In the genomic region with DNA sequence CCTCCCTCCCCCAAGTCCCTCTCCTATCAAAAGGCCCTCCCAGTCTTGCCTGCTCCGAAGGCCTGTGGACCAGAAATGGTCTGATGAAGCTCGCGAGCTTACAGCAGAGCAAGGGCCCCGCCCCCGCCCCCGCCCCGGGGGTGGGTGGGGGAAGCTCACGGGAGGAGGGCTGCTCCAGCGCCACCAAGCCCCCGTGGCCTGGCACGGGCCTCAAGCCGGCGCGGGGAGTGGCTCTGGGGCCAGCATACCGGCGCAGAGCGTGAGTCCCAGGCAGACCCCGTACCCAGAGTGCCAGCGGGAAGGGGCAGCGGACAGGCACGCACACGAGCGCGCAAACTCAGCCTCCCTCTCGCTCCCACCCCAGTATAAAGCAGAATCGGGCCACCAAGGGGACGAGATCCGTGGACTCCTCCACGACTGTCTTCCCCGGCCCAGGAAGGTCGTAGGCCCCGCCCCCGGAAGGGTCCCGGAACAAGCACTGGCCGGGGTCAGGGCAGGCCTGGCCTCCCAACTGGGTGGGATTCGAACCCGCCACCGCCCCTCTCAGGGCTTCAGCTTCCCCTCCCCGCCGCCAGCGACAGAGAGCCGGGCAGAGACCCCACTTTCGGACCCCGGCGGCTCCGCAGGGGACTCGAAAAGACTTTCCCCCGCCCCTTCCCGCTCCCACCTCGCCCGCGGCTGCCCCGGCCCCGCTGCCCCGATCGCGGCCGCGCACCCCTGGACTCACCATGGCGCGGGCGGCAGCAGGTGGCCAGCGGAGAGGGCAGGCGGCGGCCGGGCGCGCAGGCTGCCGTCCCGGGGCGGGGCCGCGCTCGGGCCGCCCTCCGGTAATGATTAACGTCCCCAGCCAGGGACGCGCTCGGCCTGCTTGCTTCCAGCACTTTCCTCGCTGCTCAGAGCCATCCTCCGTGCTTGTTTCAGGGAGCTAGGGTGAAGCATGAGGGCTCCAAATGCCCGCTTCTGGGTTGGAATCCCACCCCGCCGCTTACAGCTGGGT, we compare ENCODE assay signal across 1 cellular context.
TF ChIP-seq lines count a peak whose summit lies in the region.

Gene PCBD1 (minus strand): TSS at position 762 of the 997 bp plus-strand sequence. CDS start 32 bp downstream, at position 730.

TF ChIP-seq in HepG2, 621 proteins besides CTCF, POLR2A, EP300 and RAD21 (continued from another document and continues in another):
- peak; percentile 5; the same call in 1 of the 2 replicates for TF ChIP-seq BCL3 (CRISPR knock-in tag; IDR thresholded peaks at IDR 0.05)
- TF ChIP-seq, protein P1, sequence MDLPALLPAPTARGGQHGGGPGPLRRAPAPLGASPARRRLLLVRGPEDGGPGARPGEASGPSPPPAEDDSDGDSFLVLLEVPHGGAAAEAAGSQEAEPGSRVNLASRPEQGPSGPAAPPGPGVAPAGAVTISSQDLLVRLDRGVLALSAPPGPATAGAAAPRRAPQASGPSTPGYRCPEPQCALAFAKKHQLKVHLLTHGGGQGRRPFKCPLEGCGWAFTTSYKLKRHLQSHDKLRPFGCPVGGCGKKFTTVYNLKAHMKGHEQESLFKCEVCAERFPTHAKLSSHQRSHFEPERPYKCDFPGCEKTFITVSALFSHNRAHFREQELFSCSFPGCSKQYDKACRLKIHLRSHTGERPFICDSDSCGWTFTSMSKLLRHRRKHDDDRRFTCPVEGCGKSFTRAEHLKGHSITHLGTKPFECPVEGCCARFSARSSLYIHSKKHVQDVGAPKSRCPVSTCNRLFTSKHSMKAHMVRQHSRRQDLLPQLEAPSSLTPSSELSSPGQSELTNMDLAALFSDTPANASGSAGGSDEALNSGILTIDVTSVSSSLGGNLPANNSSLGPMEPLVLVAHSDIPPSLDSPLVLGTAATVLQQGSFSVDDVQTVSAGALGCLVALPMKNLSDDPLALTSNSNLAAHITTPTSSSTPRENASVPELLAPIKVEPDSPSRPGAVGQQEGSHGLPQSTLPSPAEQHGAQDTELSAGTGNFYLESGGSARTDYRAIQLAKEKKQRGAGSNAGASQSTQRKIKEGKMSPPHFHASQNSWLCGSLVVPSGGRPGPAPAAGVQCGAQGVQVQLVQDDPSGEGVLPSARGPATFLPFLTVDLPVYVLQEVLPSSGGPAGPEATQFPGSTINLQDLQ (CRISPR knock-in tag; IDR thresholded peaks at IDR 0.05), result no peak
- TF ChIP-seq, protein P2, sequence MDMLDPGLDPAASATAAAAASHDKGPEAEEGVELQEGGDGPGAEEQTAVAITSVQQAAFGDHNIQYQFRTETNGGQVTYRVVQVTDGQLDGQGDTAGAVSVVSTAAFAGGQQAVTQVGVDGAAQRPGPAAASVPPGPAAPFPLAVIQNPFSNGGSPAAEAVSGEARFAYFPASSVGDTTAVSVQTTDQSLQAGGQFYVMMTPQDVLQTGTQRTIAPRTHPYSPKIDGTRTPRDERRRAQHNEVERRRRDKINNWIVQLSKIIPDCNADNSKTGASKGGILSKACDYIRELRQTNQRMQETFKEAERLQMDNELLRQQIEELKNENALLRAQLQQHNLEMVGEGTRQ (IDR thresholded peaks at IDR 0.05; ENCODE audit: low read depth, low read length), result no peak
- TF ChIP-seq, protein P2 (CRISPR knock-in tag; IDR thresholded peaks at IDR 0.05; ENCODE audit: borderline replicate concordance), result peak; percentile 35; the same call in 1 of the 2 replicates
- no peak for TF ChIP-seq ZNF484 (CRISPR knock-in tag; IDR thresholded peaks at IDR 0.05; ENCODE audit: borderline replicate concordance, low read depth)
- no peak for TF ChIP-seq ARID3A (IDR thresholded peaks at IDR 0.05; ENCODE audit: low read depth, low read length)
- TF ChIP-seq IRF2 (CRISPR knock-in tag; IDR thresholded peaks at IDR 0.05), result 0 out of 2 replicates have a peak, but pooled peaks have one; percentile 11
- 0 out of 2 replicates have a peak, but pooled peaks have one; percentile 33 for TF ChIP-seq ZSCAN9 (CRISPR knock-in tag; IDR thresholded peaks at IDR 0.05; ENCODE audit: borderline replicate concordance)
- TF ChIP-seq ZFP36L1 (CRISPR knock-in tag; IDR thresholded peaks at IDR 0.05), result no peak
- TF ChIP-seq RELA (CRISPR knock-in tag; IDR thresholded peaks at IDR 0.05), result no peak
- peak; percentile 72 for TF ChIP-seq ZBTB7B (CRISPR knock-in tag; IDR thresholded peaks at IDR 0.05)
- TF ChIP-seq, protein P3, sequence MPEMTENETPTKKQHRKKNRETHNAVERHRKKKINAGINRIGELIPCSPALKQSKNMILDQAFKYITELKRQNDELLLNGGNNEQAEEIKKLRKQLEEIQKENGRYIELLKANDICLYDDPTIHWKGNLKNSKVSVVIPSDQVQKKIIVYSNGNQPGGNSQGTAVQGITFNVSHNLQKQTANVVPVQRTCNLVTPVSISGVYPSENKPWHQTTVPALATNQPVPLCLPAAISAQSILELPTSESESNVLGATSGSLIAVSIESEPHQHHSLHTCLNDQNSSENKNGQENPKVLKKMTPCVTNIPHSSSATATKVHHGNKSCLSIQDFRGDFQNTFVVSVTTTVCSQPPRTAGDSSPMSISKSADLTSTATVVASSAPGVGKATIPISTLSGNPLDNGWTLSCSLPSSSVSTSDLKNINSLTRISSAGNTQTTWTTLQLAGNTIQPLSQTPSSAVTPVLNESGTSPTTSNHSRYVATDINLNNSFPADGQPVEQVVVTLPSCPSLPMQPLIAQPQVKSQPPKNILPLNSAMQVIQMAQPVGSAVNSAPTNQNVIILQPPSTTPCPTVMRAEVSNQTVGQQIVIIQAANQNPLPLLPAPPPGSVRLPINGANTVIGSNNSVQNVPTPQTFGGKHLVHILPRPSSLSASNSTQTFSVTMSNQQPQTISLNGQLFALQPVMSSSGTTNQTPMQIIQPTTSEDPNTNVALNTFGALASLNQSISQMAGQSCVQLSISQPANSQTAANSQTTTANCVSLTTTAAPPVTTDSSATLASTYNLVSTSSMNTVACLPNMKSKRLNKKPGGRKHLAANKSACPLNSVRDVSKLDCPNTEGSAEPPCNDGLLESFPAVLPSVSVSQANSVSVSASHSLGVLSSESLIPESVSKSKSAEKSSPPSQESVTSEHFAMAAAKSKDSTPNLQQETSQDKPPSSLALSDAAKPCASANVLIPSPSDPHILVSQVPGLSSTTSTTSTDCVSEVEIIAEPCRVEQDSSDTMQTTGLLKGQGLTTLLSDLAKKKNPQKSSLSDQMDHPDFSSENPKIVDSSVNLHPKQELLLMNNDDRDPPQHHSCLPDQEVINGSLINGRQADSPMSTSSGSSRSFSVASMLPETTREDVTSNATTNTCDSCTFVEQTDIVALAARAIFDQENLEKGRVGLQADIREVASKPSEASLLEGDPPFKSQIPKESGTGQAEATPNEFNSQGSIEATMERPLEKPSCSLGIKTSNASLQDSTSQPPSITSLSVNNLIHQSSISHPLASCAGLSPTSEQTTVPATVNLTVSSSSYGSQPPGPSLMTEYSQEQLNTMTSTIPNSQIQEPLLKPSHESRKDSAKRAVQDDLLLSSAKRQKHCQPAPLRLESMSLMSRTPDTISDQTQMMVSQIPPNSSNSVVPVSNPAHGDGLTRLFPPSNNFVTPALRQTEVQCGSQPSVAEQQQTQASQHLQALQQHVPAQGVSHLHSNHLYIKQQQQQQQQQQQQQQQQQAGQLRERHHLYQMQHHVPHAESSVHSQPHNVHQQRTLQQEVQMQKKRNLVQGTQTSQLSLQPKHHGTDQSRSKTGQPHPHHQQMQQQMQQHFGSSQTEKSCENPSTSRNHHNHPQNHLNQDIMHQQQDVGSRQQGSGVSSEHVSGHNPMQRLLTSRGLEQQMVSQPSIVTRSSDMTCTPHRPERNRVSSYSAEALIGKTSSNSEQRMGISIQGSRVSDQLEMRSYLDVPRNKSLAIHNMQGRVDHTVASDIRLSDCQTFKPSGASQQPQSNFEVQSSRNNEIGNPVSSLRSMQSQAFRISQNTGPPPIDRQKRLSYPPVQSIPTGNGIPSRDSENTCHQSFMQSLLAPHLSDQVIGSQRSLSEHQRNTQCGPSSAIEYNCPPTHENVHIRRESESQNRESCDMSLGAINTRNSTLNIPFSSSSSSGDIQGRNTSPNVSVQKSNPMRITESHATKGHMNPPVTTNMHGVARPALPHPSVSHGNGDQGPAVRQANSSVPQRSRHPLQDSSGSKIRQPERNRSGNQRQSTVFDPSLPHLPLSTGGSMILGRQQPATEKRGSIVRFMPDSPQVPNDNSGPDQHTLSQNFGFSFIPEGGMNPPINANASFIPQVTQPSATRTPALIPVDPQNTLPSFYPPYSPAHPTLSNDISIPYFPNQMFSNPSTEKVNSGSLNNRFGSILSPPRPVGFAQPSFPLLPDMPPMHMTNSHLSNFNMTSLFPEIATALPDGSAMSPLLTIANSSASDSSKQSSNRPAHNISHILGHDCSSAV (CRISPR knock-in tag; IDR thresholded peaks at IDR 0.05; ENCODE audit: borderline replicate concordance), result no peak
- TF ChIP-seq SRSF1 (optimal IDR thresholded peaks at IDR 0.05; ENCODE audit: low read depth, low read length), result no peak
- TF ChIP-seq, protein P4, sequence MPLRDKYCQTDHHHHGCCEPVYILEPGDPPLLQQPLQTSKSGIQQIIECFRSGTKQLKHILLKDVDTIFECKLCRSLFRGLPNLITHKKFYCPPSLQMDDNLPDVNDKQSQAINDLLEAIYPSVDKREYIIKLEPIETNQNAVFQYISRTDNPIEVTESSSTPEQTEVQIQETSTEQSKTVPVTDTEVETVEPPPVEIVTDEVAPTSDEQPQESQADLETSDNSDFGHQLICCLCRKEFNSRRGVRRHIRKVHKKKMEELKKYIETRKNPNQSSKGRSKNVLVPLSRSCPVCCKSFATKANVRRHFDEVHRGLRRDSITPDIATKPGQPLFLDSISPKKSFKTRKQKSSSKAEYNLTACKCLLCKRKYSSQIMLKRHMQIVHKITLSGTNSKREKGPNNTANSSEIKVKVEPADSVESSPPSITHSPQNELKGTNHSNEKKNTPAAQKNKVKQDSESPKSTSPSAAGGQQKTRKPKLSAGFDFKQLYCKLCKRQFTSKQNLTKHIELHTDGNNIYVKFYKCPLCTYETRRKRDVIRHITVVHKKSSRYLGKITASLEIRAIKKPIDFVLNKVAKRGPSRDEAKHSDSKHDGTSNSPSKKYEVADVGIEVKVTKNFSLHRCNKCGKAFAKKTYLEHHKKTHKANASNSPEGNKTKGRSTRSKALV (CRISPR knock-in tag; IDR thresholded peaks at IDR 0.05), result no peak
- TF ChIP-seq ZNF678 (CRISPR knock-in tag; IDR thresholded peaks at IDR 0.05), result no peak
- TF ChIP-seq GABPB1 (CRISPR knock-in tag; IDR thresholded peaks at IDR 0.05), result peak; percentile 79
- no peak for TF ChIP-seq MEF2D (CRISPR knock-in tag; IDR thresholded peaks at IDR 0.05)
- TF ChIP-seq YEATS4 (CRISPR knock-in tag; IDR thresholded peaks at IDR 0.05; ENCODE audit: borderline replicate concordance), result peak; percentile 52; the same call in 1 of the 2 replicates
- no peak for TF ChIP-seq CREB3 (CRISPR knock-in tag; IDR thresholded peaks at IDR 0.05)
- TF ChIP-seq, protein P5, sequence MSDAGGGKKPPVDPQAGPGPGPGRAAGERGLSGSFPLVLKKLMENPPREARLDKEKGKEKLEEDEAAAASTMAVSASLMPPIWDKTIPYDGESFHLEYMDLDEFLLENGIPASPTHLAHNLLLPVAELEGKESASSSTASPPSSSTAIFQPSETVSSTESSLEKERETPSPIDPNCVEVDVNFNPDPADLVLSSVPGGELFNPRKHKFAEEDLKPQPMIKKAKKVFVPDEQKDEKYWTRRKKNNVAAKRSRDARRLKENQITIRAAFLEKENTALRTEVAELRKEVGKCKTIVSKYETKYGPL (CRISPR knock-in tag; IDR thresholded peaks at IDR 0.05), result no peak
- no peak for TF ChIP-seq ZFP36 (IDR thresholded peaks at IDR 0.05; ENCODE audit: borderline replicate concordance, low read depth, low read length, partially characterized antibody)
- TF ChIP-seq ZHX1 (CRISPR knock-in tag; IDR thresholded peaks at IDR 0.05; ENCODE audit: low read depth), result no peak; the same call in 1 of the 2 replicates
- no peak for TF ChIP-seq GATAD2A (CRISPR knock-in tag; IDR thresholded peaks at IDR 0.05)
